ENCODE assay signal across 8 cellular contexts in genomic region chr15:80060490-80061006, GRCh38. TPM values are rescaled to one million over a fixed set of nuclear protein-coding genes. Genes with fewer than 3 reads are reported as not detected.
A peak's percentile ranks its signal among the peaks of the same experiment; 100 is the strongest.
DNase-seq lines count a peak whose midpoint lies in the region; FAIRE-seq and TF ChIP-seq lines count a peak whose summit lies in the region.
"Not testable (repeated sequence)": the region's sequence is repeated elsewhere in the genome, so short reads cannot be mapped to it uniquely, and the experiment has no call there.

No MANE protein-coding gene starts in this region.

- not testable (repeated sequence) for H3K18ac ChIP-seq in mesenchymal stem cell (ENCODE audit: low read depth in 1 of 2, low read length in 2 of 2)

- H3K23ac ChIP-seq in mesenchymal stem cell (ENCODE audit: low read length in 2 of 2) = not testable (repeated sequence)

- H2BK120ac ChIP-seq in mesenchymal stem cell (ENCODE audit: low read depth, low read length) = not testable (repeated sequence)

- peak overlapping the region; percentile 74 for H3K4me2 ChIP-seq in mesenchymal stem cell (ENCODE audit: low read length, poor library complexity, severe bottlenecking)

- not testable (repeated sequence) for H3K36me3 ChIP-seq in ascending aorta; mesenchymal stem cell (ENCODE audit: control insufficient read depth in 1 of 2, insufficient read depth in 2 of 2, low read depth in 1 of 2, low read length in 2 of 2); small intestine (ENCODE audit: control insufficient read depth in 2 of 2, insufficient read depth in 2 of 2, low read length in 2 of 2)

- DNase-seq in GM13977 (ENCODE audit: low spot score); ascending aorta (ENCODE audit: low spot score in 2 of 2): not testable (repeated sequence)
- peak in 2 of 3 experiments; percentile 60 to 79 for DNase-seq in NCI-H1417 (lab: John Stamatoyannopoulos, UW)
- peak; percentile 53 for DNase-seq in fibroblast of the aortic adventitia (ENCODE audit: low read depth)
- peak; percentile 79 for DNase-seq in mesenchymal stem cell
- peak; percentile 85 for DNase-seq in small intestine

- H2AK5ac ChIP-seq in mesenchymal stem cell (ENCODE audit: low read length, severe bottlenecking) = not testable (repeated sequence)

- H3K14ac ChIP-seq in mesenchymal stem cell (ENCODE audit: low read length in 2 of 2) = not testable (repeated sequence)

- in situ Hi-C loops in GM13977 (cut with MboI; ENCODE audit: low pct_unique_long_range_greater_than_20kb, low sequenced_read_pairs, unreplicated experiment) = not testable (repeated sequence)

- H2AFZ ChIP-seq in mesenchymal stem cell (ENCODE audit: low read depth, low read length) = not testable (repeated sequence)

- FAIRE-seq in A204.1 (lab: Jason Lieb, UNC) = peak; percentile 14
- FAIRE-seq in small intestine (lab: Jason Lieb, UNC) = not testable (repeated sequence)

- H3K27me3 ChIP-seq in ascending aorta; small intestine (ENCODE audit: control insufficient read depth in 2 of 2, insufficient read depth in 2 of 2, low read length in 2 of 2): not testable (repeated sequence)
- peaks cover 9 to 14% of the 10 kb centered on the region in 2 experiments for H3K27me3 ChIP-seq in mesenchymal stem cell (ENCODE audit: control insufficient read depth in 1 of 2, insufficient read depth in 1 of 2, low read length in 2 of 2)

- H3K27ac ChIP-seq in VCaP (peak overlapping the region; percentile 93), ascending aorta (peak overlapping the region in 1 of 2 donors; percentile 77), mesenchymal stem cell (ENCODE audit: low read length, poor library complexity, severe bottlenecking) (peak overlapping the region; percentile 8), small intestine (ENCODE audit: low read depth in 1 of 2, low read length in 1 of 2) (peak overlapping the region; percentile 95 to 99)

- H3K4me3 ChIP-seq in ascending aorta (peak overlapping the region; percentile 87 to 96), fibroblast of the aortic adventitia (ENCODE audit: low read depth, low read length) (peak overlapping the region; percentile 73), mesenchymal stem cell (ENCODE audit: insufficient read depth in 1 of 2, low read depth in 1 of 2, low read length in 2 of 2) (peak overlapping the region; percentile 58 to 86), small intestine (ENCODE audit: low read depth in 1 of 2, low read length in 2 of 2) (peak overlapping the region; percentile 19 to 81)

- intact Hi-C loops in ascending aorta (cut with DNase I) = loop anchor here (1.0 kb wide), 1 partner anchor 137 kb away; no protein-coding TSS in a partner anchor

- H3K4ac ChIP-seq in mesenchymal stem cell (ENCODE audit: low read depth in 1 of 2, low read length in 2 of 2) = peak overlapping the region in 1 of 2 experiments; percentile 41

- not testable (repeated sequence) for H4K91ac ChIP-seq in mesenchymal stem cell (ENCODE audit: low read length)

- H4K8ac ChIP-seq in mesenchymal stem cell (ENCODE audit: low read length) = not testable (repeated sequence)

- H3K4me1 ChIP-seq in ascending aorta = peaks cover 0 to 22% of the 10 kb centered on the region in 2 donors
- not testable (repeated sequence) for H3K4me1 ChIP-seq in mesenchymal stem cell (ENCODE audit: control insufficient read depth, insufficient read depth, low read depth, low read length); small intestine (ENCODE audit: control insufficient read depth in 2 of 2, insufficient read depth in 1 of 2, low read depth in 1 of 2, low read length in 1 of 2)

- H2BK5ac ChIP-seq in mesenchymal stem cell (ENCODE audit: low read depth, low read length, poor library complexity, severe bottlenecking) = not testable (repeated sequence)

- not testable (repeated sequence) for H3K9me3 ChIP-seq in ascending aorta; mesenchymal stem cell (ENCODE audit: control insufficient read depth, low read length); small intestine (ENCODE audit: control insufficient read depth, low read depth)

- H3K79me1 ChIP-seq in mesenchymal stem cell (replicated peaks; ENCODE audit: low read length, poor library complexity, severe bottlenecking) = not testable (repeated sequence)

- not testable (repeated sequence) for H2BK15ac ChIP-seq in mesenchymal stem cell (ENCODE audit: low read depth, poor library complexity, severe bottlenecking)

- WGBS in mesenchymal stem cell = 2% methylated on average over 18 of the region's 26 CpGs
- WGBS in small intestine, 3 donors = 2 to 6% (median 2%) methylated on average over 26 of the region's 26 CpGs

- H3K9ac ChIP-seq in mesenchymal stem cell (ENCODE audit: low read length) = peak overlapping the region; percentile 97

- TF ChIP-seq CTCF in GM13977 (IDR thresholded peaks at IDR 0.05; ENCODE audit: extremely low read depth, insufficient read depth, missing control alignments) = peak; percentile 37
- peak; percentile 61 for TF ChIP-seq CTCF in VCaP (conservative IDR thresholded peaks at IDR 0.05)
- TF ChIP-seq CTCF in ascending aorta (IDR thresholded peaks at IDR 0.05) = not testable (repeated sequence)
- peak; percentile 6 for TF ChIP-seq CTCF in fibroblast of the aortic adventitia (IDR thresholded peaks at IDR 0.05; ENCODE audit: insufficient read depth, low read length)

- not testable (repeated sequence) for H2BK12ac ChIP-seq in mesenchymal stem cell (ENCODE audit: low read length in 2 of 2)

RNA-seq across cellular contexts. Expression of gene ZFAND6, which starts 1.1 kb away (rescaled TPM):
- total RNA-seq in ascending aorta (49.6 TPM), fibroblast of the aortic adventitia (ENCODE audit: low replicate concordance) (27.2 and 125 TPM in 2 replicates)
- polyA plus RNA-seq in mesenchymal stem cell (2013, experiment 1 of 2) = 67.9 TPM
- polyA plus RNA-seq in mesenchymal stem cell (2013, experiment 2 of 2) = 71.5 TPM
- 10 to 100 TPM; 66.9 to 97.3 (median 90.5) TPM for polyA plus RNA-seq in small intestine
